ENCODE assay signal across 10 cellular contexts in the genomic region with DNA sequence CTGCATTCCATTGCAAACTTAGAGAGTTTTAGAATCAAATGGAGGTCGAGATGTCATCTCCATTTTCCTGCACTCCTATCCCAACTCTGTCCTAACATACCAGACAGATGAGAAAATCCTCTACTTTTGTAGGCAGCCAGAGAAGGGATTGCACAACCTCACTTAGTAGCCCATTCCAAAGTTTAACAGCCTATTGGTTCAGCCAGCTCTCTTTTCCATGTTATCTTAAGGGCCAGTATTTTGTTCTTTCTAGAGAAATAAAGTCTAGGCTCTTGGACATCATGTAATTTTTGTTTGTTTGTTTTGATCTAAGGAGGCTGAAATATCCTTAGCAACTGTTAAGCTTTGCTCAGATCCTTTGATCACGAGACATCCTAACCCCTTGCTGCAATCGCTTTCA.
A peak's percentile ranks its signal among the peaks of the same experiment; 100 is the strongest.
DNase-seq lines count a peak whose midpoint lies in the region; ATAC-seq, FAIRE-seq and TF ChIP-seq lines count a peak whose summit lies in the region.
"Had no signal": no experiment of that assay in that cellular context is flagged by ENCODE, and none has a peak within 500 bp of the region (broad histone marks: within the 10 kb centered on the region; RNA-seq: fewer than 3 reads in every experiment).

No MANE protein-coding gene starts in this region.

- no peak overlapping the region for H3K4me3 Mint-ChIP-seq in immature natural killer cell

- H3K36me3 Mint-ChIP-seq in immature natural killer cell: no peaks in the 10 kb centered on the region

- TF ChIP-seq RAD21 in H1 (IDR thresholded peaks at IDR 0.05 in 1 of 2, conservative IDR thresholded peaks at IDR 0.05 in 1 of 2; ENCODE audit: low read depth in 2 of 2, low read length in 2 of 2) (no peak), liver (IDR thresholded peaks at IDR 0.05) (peak in 1 of 2 donors; percentile 15)

- H2BK15ac ChIP-seq in H1 (ENCODE audit: low read length): no peak overlapping the region

- no peak overlapping the region for H2BK20ac ChIP-seq in H1 (ENCODE audit: low read length)

- H2BK12ac ChIP-seq in H1 (ENCODE audit: low read depth, low read length): no peak overlapping the region

- H2BK120ac ChIP-seq in H1 (replicated peaks; ENCODE audit: low read depth, low read length): no peak overlapping the region

- POLR2A ChIA-PET in H1 (lab: Charles Lee; ENCODE audit: partially characterized antibody): no interaction called here

- no peaks in the 10 kb centered on the region for H3K27me3 Mint-ChIP-seq in immature natural killer cell (ENCODE audit: low read depth in 3 of 3)

- H4K8ac ChIP-seq in H1 (ENCODE audit: extremely low read depth, insufficient read depth, low read length): no peak overlapping the region

- H3K4me1 ChIP-seq in H1 (replicated peaks in 1 of 4; ENCODE audit: control insufficient read depth in 3 of 4, insufficient read depth in 4 of 4, low read length in 3 of 4) (peaks cover 0 to 7% (median 2%) of the 10 kb centered on the region in 4 experiments; a peak in 2 of 7 replicates), liver (ENCODE audit: control insufficient read depth in 4 of 4, insufficient read depth in 4 of 4, low read length in 3 of 4) (peaks cover 0 to 7% (median 3%) of the 10 kb centered on the region in 4 donors)

- H3K36me3 ChIP-seq in H1 (ENCODE audit: control insufficient read depth in 2 of 4, insufficient read depth in 4 of 4, low read length in 3 of 4) (no peaks in the 10 kb centered on the region), liver (ENCODE audit: control insufficient read depth in 4 of 4, insufficient read depth in 3 of 4, low read depth in 1 of 4, low read length in 3 of 4) (no peaks in the 10 kb centered on the region)

- FAIRE-seq in H1 (lab: Jason Lieb, UNC) (no peak), urothelium cell line (lab: Jason Lieb, UNC) (no peak)

- no peak overlapping the region for H3K27ac Mint-ChIP-seq in immature natural killer cell

- no peaks in the 10 kb centered on the region; a peak in 1 of 7 replicates for H3K27me3 ChIP-seq in H1 (replicated peaks in 1 of 4; ENCODE audit: control insufficient read depth in 3 of 4, extremely low read depth in 1 of 4, insufficient read depth in 3 of 4, low read length in 3 of 4)
- no peaks in the 10 kb centered on the region for H3K27me3 ChIP-seq in liver (ENCODE audit: control insufficient read depth in 4 of 4, insufficient read depth in 4 of 4, low read length in 3 of 4)

- H3K23me2 ChIP-seq in H1 (ENCODE audit: low read depth, low read length): no peaks in the 10 kb centered on the region

- no peak overlapping the region for H4K5ac ChIP-seq in H1 (ENCODE audit: insufficient read length, low read depth, low read length)

- H3K18ac ChIP-seq in H1 (ENCODE audit: extremely low read depth, low read length): no peak overlapping the region

- H3K79me1 ChIP-seq in H1 (ENCODE audit: low read depth, low read length): no peaks in the 10 kb centered on the region

- H2AK5ac ChIP-seq in H1 (ENCODE audit: low read depth, low read length): no peak overlapping the region

- no peaks in the 10 kb centered on the region for H4K20me1 ChIP-seq in H1 (replicated peaks in 1 of 2; ENCODE audit: control insufficient read depth in 1 of 2, insufficient read depth in 2 of 2, low read length in 2 of 2)

- peak; percentile 34 for DNase-seq in NCI-H82 (lab: John Stamatoyannopoulos, UW)
- no peak for DNase-seq in NCI-H82 treated with DMSO at 0.1 percent for 48 hours (lab: John Stamatoyannopoulos, UW; ENCODE audit: unreplicated experiment)
- DNase-seq in H1 (ENCODE audit: low read depth in 1 of 2, low spot score in 2 of 2): no peak
- DNase-seq in urothelium cell line (ENCODE audit: low spot score): peak; percentile 54
- DNase-seq in immature natural killer cell: no peak
- no peak for DNase-seq in activated CD4-positive, alpha-beta T cell treated with anti-CD3 and anti-CD28 coated beads, Interleukin-2, amount 50 U/mL, for 4 hours
- DNase-seq: NCI-H510A had no signal

- no peak for TF ChIP-seq POLR2A in H1 (IDR thresholded peaks at IDR 0.05; ENCODE audit: control extremely low read depth in 1 of 2, low read depth in 2 of 2, low read length in 2 of 2)

- H3K9ac ChIP-seq in H1 (replicated peaks in 1 of 4; ENCODE audit: extremely low read depth in 1 of 4, low read depth in 3 of 4, low read length in 3 of 4) (no peak overlapping the region), liver (ENCODE audit: low read depth in 1 of 2, low read length in 2 of 2) (no peak overlapping the region)

- H3K4me3 ChIP-seq in H1 (ENCODE audit: extremely low read depth in 1 of 4, insufficient read depth in 2 of 4, low read depth in 3 of 4, low read length in 4 of 4): no peak overlapping the region
- no peak overlapping the region for H3K4me3 ChIP-seq in liver (ENCODE audit: low read depth in 1 of 3, low read length in 3 of 3)

- H3K9me3 Mint-ChIP-seq in immature natural killer cell: peaks cover 0 to 8% (median 2%) of the 10 kb centered on the region in 6 donors

- H3K27ac ChIP-seq in H1 (ENCODE audit: low read depth, low read length) (no peak overlapping the region), liver (ENCODE audit: low read depth in 1 of 2, low read length in 2 of 2) (no peak overlapping the region)
- H3K27ac ChIP-seq: 22Rv1 had no signal

- CTCF ChIA-PET in H1 (lab: Charles Lee; ENCODE audit: partially characterized antibody): no interaction called here

- H3K14ac ChIP-seq in H1 (ENCODE audit: insufficient read length): no peak overlapping the region

- no peak for TF ChIP-seq CTCF in H1 (IDR thresholded peaks at IDR 0.05; ENCODE audit: control extremely low read depth in 1 of 3, insufficient read depth in 1 of 3, low read depth in 1 of 3, low read length in 3 of 3)
- no peak for TF ChIP-seq CTCF in liver (IDR thresholded peaks at IDR 0.05; ENCODE audit: low read depth, low read length, missing input control)

- WGBS in H1 (ENCODE audit: extremely low coverage in 1 of 2, insufficient coverage in 1 of 2, insufficient read length in 1 of 2, insufficient replicate concordance in 2 of 2, low coverage in 1 of 2, low lambda C conversion rate in 2 of 2, missing lambda C conversion rate in 1 of 2), 2 experiments: 93% methylated on average over 3 of the region's 3 CpGs; no CpG with 5 or more reads in 1 of the 2 experiments
- 69% methylated on average over 3 of the region's 3 CpGs for WGBS in liver

- H3K79me2 ChIP-seq in H1 (ENCODE audit: control insufficient read depth in 1 of 2, insufficient read depth in 2 of 2, low read length in 2 of 2): no peaks in the 10 kb centered on the region

- no peak overlapping the region for H3K4me2 ChIP-seq in H1 (ENCODE audit: insufficient read depth in 1 of 2, low read depth in 2 of 2, low read length in 2 of 2)

- no peak overlapping the region for H4K91ac ChIP-seq in H1 (replicated peaks; ENCODE audit: insufficient read length, low read length)

- H3K4me1 Mint-ChIP-seq in immature natural killer cell: no peaks in the 10 kb centered on the region

- no peak overlapping the region for H3K23ac ChIP-seq in H1 (ENCODE audit: insufficient read length)

- H3K9me3 ChIP-seq in H1 (ENCODE audit: insufficient read depth in 2 of 2, low read depth in 1 of 2, low read length in 1 of 2): no peaks in the 10 kb centered on the region; a peak in 1 of 4 replicates
- no peaks in the 10 kb centered on the region for H3K9me3 ChIP-seq in liver (ENCODE audit: control insufficient read depth in 4 of 4, low read length in 3 of 4)

- no peak overlapping the region for H2AFZ ChIP-seq in H1 (ENCODE audit: low read length)

- H3K4ac ChIP-seq in H1 (replicated peaks; ENCODE audit: insufficient read length, low read depth, low read length): no peak overlapping the region

- ATAC-seq in GM18858 (IDR thresholded peaks at IDR 0.05; ENCODE audit: unreplicated experiment): no peak

- H3K56ac ChIP-seq in H1 (replicated peaks; ENCODE audit: insufficient read length, low read depth, low read length): no peak overlapping the region

- TF ChIP-seq EP300 in H1 (IDR thresholded peaks at IDR 0.05; ENCODE audit: borderline replicate concordance in 1 of 2, low read depth in 2 of 2, low read length in 2 of 2): no peak

- no peak overlapping the region for H2BK5ac ChIP-seq in H1 (ENCODE audit: low read depth, low read length)

TF ChIP-seq in H1, 55 proteins besides CTCF, POLR2A, EP300 and RAD21:
- TF ChIP-seq EZH2 (IDR thresholded peaks at IDR 0.05; ENCODE audit: low read depth, low read length, severe bottlenecking) (no peak), RNF2 (IDR thresholded peaks at IDR 0.05; ENCODE audit: borderline replicate concordance, low read depth, low read length, missing control alignments, poor library complexity, severe bottlenecking) (no peak), BRCA1 (IDR thresholded peaks at IDR 0.05; ENCODE audit: low read depth, low read length) (no peak), ASH2L (IDR thresholded peaks at IDR 0.05; ENCODE audit: low read length) (no peak), CEBPB (IDR thresholded peaks at IDR 0.05; ENCODE audit: low read depth, low read length) (peak; percentile 77), POLR2AphosphoS5 (IDR thresholded peaks at IDR 0.05; ENCODE audit: low read depth, low read length) (no peak)

TF ChIP-seq in liver, 16 proteins besides CTCF, POLR2A, EP300 and RAD21 (continues in another document):
- TF ChIP-seq TAF1 (conservative IDR thresholded peaks at IDR 0.05) (no peak), NR2F2 (IDR thresholded peaks at IDR 0.05) (peak; percentile 72), RXRA (IDR thresholded peaks at IDR 0.05) (peak in 1 of 2 donors; percentile 19), YY1 (IDR thresholded peaks at IDR 0.05) (peak; percentile 34), SP1 (IDR thresholded peaks at IDR 0.05) (peak; percentile 32)
- TF ChIP-seq, protein P1, sequence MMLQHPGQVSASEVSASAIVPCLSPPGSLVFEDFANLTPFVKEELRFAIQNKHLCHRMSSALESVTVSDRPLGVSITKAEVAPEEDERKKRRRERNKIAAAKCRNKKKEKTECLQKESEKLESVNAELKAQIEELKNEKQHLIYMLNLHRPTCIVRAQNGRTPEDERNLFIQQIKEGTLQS (IDR thresholded peaks at IDR 0.05): no peak

Comparison
In these comparisons a context has a peak if more than half of its experiments do, and no peak if none do; other contexts are left out.
1. DNase-seq: peak in NCI-H82 (single experiment) and urothelium cell line (single experiment); none in NCI-H82 treated with DMSO at 0.1 percent for 48 hours (single experiment), H1 (0 of 2), immature natural killer cell (0 of 3) and activated CD4-positive, alpha-beta T cell treated with anti-CD3 and anti-CD28 coated beads, Interleukin-2, amount 50 U/mL, for 4 hours (0 of 2).